1 cellular context compared by ENCODE assay signal in genomic region chr2:68453761-68454360, GRCh38.
TF ChIP-seq lines count a peak whose summit lies in the region.

No MANE protein-coding gene starts in this region.

TF ChIP-seq in K562, 482 proteins besides CTCF, POLR2A, EP300 and RAD21:
- TF ChIP-seq LEF1 (IDR thresholded peaks at IDR 0.05) (0 out of 2 replicates have a peak, but pooled peaks have one; percentile 25), NFRKB (IDR thresholded peaks at IDR 0.05; ENCODE audit: low read depth) (no peak), ESRRA (IDR thresholded peaks at IDR 0.05; ENCODE audit: borderline replicate concordance, low read depth) (no peak), ZNF24 (IDR thresholded peaks at IDR 0.05) (peak; percentile 65), NR2C1 (IDR thresholded peaks at IDR 0.05) (no peak), NR2C1 (tag; IDR thresholded peaks at IDR 0.05) (no peak), IRF1 (CRISPR knock-in tag; IDR thresholded peaks at IDR 0.05; ENCODE audit: borderline replicate concordance) (no peak), IFI16 (CRISPR knock-in tag; IDR thresholded peaks at IDR 0.05) (no peak), ZNF212 (CRISPR knock-in tag; IDR thresholded peaks at IDR 0.05) (no peak), RBM15 (IDR thresholded peaks at IDR 0.05; ENCODE audit: insufficient read depth, low read length) (no peak), ARID2 (IDR thresholded peaks at IDR 0.05) (no peak), TRIM24 (IDR thresholded peaks at IDR 0.05) (peak; percentile 73 to 81), ZNF3 (CRISPR knock-in tag; IDR thresholded peaks at IDR 0.05) (no peak), VEZF1 (CRISPR knock-in tag; IDR thresholded peaks at IDR 0.05) (no peak)
- TF ChIP-seq, protein P1, sequence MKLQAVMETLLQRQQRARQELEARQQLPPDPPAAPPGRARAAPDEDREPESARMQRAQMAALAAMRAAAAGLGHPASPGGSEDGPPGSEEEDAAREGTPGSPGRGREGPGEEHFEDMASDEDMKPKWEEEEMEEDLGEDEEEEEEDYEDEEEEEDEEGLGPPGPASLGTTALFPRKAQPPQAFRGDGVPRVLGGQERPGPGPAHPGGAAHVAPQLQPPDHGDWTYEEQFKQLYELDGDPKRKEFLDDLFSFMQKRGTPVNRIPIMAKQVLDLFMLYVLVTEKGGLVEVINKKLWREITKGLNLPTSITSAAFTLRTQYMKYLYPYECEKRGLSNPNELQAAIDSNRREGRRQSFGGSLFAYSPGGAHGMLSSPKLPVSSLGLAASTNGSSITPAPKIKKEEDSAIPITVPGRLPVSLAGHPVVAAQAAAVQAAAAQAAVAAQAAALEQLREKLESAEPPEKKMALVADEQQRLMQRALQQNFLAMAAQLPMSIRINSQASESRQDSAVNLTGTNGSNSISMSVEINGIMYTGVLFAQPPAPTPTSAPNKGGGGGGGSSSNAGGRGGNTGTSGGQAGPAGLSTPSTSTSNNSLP (IDR thresholded peaks at IDR 0.05; ENCODE audit: borderline replicate concordance, low read depth, low read length), result no peak
TF ChIP-seq in K562: peak in this region for 3.
